Comparison of ENCODE assay signal across 17 cellular contexts in genomic region chr6:11486051-11486450, GRCh38. TPM values are rescaled to one million over a fixed set of nuclear protein-coding genes. Genes with fewer than 3 reads are reported as not detected.
DNase-seq lines count a peak whose midpoint lies in the region; ATAC-seq and TF ChIP-seq lines count a peak whose summit lies in the region.
"Had no signal": no experiment of that assay in that cellular context is flagged by ENCODE, and none has a peak within 500 bp of the region (broad histone marks: within the 10 kb centered on the region; RNA-seq: fewer than 3 reads in every experiment).

No MANE protein-coding gene starts in this region.

- no peaks in the 10 kb centered on the region for H3K9me3 Mint-ChIP-seq in immature natural killer cell
- H3K9me3 Mint-ChIP-seq: CD14-positive monocyte; CD8-positive, alpha-beta T cell; HFFc6; IgD-negative memory B cell had no signal

- H2BK120ac ChIP-seq in neuronal stem cell (ENCODE audit: low read depth, low read length), result no peak overlapping the region

- no peak for TF ChIP-seq CTCF in astrocyte of the spinal cord (IDR thresholded peaks at IDR 0.05; ENCODE audit: low read depth, low read length)
- no peak for TF ChIP-seq CTCF in osteoblast (IDR thresholded peaks at IDR 0.05; ENCODE audit: extremely low read depth, low read depth, low read length)

- no peak overlapping the region for H2AK5ac ChIP-seq in neuronal stem cell (ENCODE audit: low read depth, low read length)

- no peak overlapping the region for H3K14ac ChIP-seq in neuronal stem cell (ENCODE audit: low read length)

- in situ Hi-C loops in astrocyte of the spinal cord (cut with HindIII; ENCODE audit: low sequenced_read_pairs), result loop anchor here (25.0 kb wide), 1 partner anchor 524 kb away; no protein-coding TSS in a partner anchor

- no peak overlapping the region for H3K4ac ChIP-seq in neuronal stem cell (ENCODE audit: low read length)

- ATAC-seq in HG03159 (IDR thresholded peaks at IDR 0.05; ENCODE audit: unreplicated experiment), result no peak
- no peak for ATAC-seq in aorta (ENCODE audit: low FRiP score)
- ATAC-seq: A549; CD8-positive, alpha-beta T cell had no signal

- intact Hi-C loops in aorta (cut with DNase I), result no loop called here

- H3K9me3 ChIP-seq in neuronal stem cell (replicated peaks in 1 of 2; ENCODE audit: control insufficient read depth in 2 of 2, insufficient read depth in 1 of 2, low read depth in 1 of 2, low read length in 2 of 2), result no peaks in the 10 kb centered on the region
- no peaks in the 10 kb centered on the region for H3K9me3 ChIP-seq in osteoblast (ENCODE audit: low read depth, low read length)
- H3K9me3 ChIP-seq in aorta (ENCODE audit: control insufficient read depth, low read length), result no peaks in the 10 kb centered on the region
- H3K9me3 ChIP-seq: A549 had no signal

- no peak overlapping the region for H3K4me3 Mint-ChIP-seq in immature natural killer cell
- H3K4me3 Mint-ChIP-seq: CD14-positive monocyte; CD8-positive, alpha-beta T cell; HFFc6; IgD-negative memory B cell had no signal

- H3K79me1 ChIP-seq in neuronal stem cell (ENCODE audit: low read depth, low read length), result no peaks in the 10 kb centered on the region

- peaks cover 12 to 17% of the 10 kb centered on the region in 2 donors for H3K4me1 ChIP-seq in neuronal stem cell (ENCODE audit: control insufficient read depth in 2 of 2, insufficient read depth in 1 of 2, low read depth in 1 of 2, low read length in 2 of 2)
- no peaks in the 10 kb centered on the region for H3K4me1 ChIP-seq in osteoblast (ENCODE audit: insufficient read depth, low read length)
- H3K4me1 ChIP-seq in aorta (ENCODE audit: control insufficient read depth in 1 of 2, insufficient read depth in 2 of 2, low read length in 2 of 2), result no peaks in the 10 kb centered on the region
- H3K4me1 ChIP-seq: A549 had no signal

- no peak overlapping the region for H2BK5ac ChIP-seq in neuronal stem cell (ENCODE audit: low read length)

- H3K27me3 Mint-ChIP-seq in immature natural killer cell (ENCODE audit: low read depth in 3 of 3), result peaks cover 0 to 4% (median 2%) of the 10 kb centered on the region in 3 donors
- H3K27me3 Mint-ChIP-seq: IgD-negative memory B cell had no signal

- no peaks in the 10 kb centered on the region for H3K79me2 ChIP-seq in osteoblast (ENCODE audit: insufficient read depth, low read length)

- H4K20me1 ChIP-seq in osteoblast (ENCODE audit: insufficient read depth, low read length), result no peaks in the 10 kb centered on the region

- H3K23ac ChIP-seq in neuronal stem cell (ENCODE audit: low read depth, low read length, poor library complexity), result no peak overlapping the region

- H2BK15ac ChIP-seq in neuronal stem cell (ENCODE audit: low read length), result no peak overlapping the region

- no peaks in the 10 kb centered on the region for H3K4me1 Mint-ChIP-seq in immature natural killer cell
- H3K4me1 Mint-ChIP-seq: CD14-positive monocyte, IgD-negative memory B cell had no signal

- H3K27ac ChIP-seq in neuronal stem cell (replicated peaks; ENCODE audit: low read length), result no peak overlapping the region
- no peak overlapping the region for H3K27ac ChIP-seq in osteoblast (ENCODE audit: low read depth, low read length)
- H3K27ac ChIP-seq in aorta (ENCODE audit: low read depth in 1 of 2, low read length in 2 of 2), result no peak overlapping the region

- H3K36me3 ChIP-seq in neuronal stem cell (replicated peaks in 1 of 2; ENCODE audit: control insufficient read depth in 2 of 2, insufficient read depth in 2 of 2, low read length in 2 of 2) (no peaks in the 10 kb centered on the region), osteoblast (ENCODE audit: insufficient read depth, low read length) (no peaks in the 10 kb centered on the region), aorta (ENCODE audit: control insufficient read depth in 1 of 2, insufficient read depth in 2 of 2, low read length in 1 of 2) (no peaks in the 10 kb centered on the region)

- peak overlapping the region; percentile 65 for H2AFZ ChIP-seq in neuronal stem cell (ENCODE audit: low read length)
- no peak overlapping the region for H2AFZ ChIP-seq in osteoblast (ENCODE audit: low read length)

- no peak overlapping the region for H2BK12ac ChIP-seq in neuronal stem cell (ENCODE audit: low read length)

- no peak overlapping the region for H3K27ac Mint-ChIP-seq in immature natural killer cell
- H3K27ac Mint-ChIP-seq: CD8-positive, alpha-beta T cell; HFFc6 had no signal

- WGBS in neuronal stem cell (ENCODE audit: extremely low coverage in 2 of 2, insufficient read length in 2 of 2, insufficient replicate concordance in 1 of 2), 2 donors, result no CpG with 5 or more reads among the region's 2 CpGs
- 74 to 83% methylated on average over 2 of the region's 2 CpGs for WGBS in aorta, 2 donors

- H3K4me2 ChIP-seq in neuronal stem cell (ENCODE audit: insufficient read depth, low read length, poor library complexity, severe bottlenecking), result no peak overlapping the region
- H3K4me2 ChIP-seq in osteoblast (ENCODE audit: insufficient read depth, low read length), result no peak overlapping the region
- H3K4me2 ChIP-seq: A549 had no signal

- H3K4me3 ChIP-seq in astrocyte of the spinal cord (ENCODE audit: low read depth, low read length) (no peak overlapping the region), neuronal stem cell (ENCODE audit: low read length in 2 of 2) (no peak overlapping the region), osteoblast (ENCODE audit: insufficient read depth, low read length) (no peak overlapping the region), aorta (ENCODE audit: low read length in 2 of 2) (no peak overlapping the region)
- H3K4me3 ChIP-seq: A549 had no signal

- no peak overlapping the region for H4K8ac ChIP-seq in neuronal stem cell (ENCODE audit: low read depth, low read length)

- H3K27me3 ChIP-seq in neuronal stem cell (ENCODE audit: control insufficient read depth in 3 of 3, insufficient read depth in 3 of 3, low read depth in 1 of 3, low read length in 3 of 3) (no peaks in the 10 kb centered on the region), osteoblast (ENCODE audit: insufficient read depth, low read length) (no peaks in the 10 kb centered on the region), aorta (ENCODE audit: control insufficient read depth in 1 of 2, insufficient read depth in 2 of 2, low read length in 1 of 2) (no peaks in the 10 kb centered on the region)

- H3K36me3 Mint-ChIP-seq in immature natural killer cell, result peaks cover 0 to 3% (median 0%) of the 10 kb centered on the region in 3 donors
- H3K36me3 Mint-ChIP-seq: CD14-positive monocyte; CD8-positive, alpha-beta T cell had no signal

- no peak overlapping the region for H4K91ac ChIP-seq in neuronal stem cell (ENCODE audit: low read depth, low read length, poor library complexity)

- DNase-seq in M059J (ENCODE audit: low read depth), result peak; percentile 42
- DNase-seq in astrocyte of the spinal cord (ENCODE audit: low read depth, low spot score), result peak; percentile 28
- no peak for DNase-seq in neuronal stem cell (ENCODE audit: low spot score)
- DNase-seq in osteoblast (ENCODE audit: insufficient read length, low spot score, missing footprints), result no peak
- no peak for DNase-seq in immature natural killer cell
- DNase-seq in aorta, result no peak
- DNase-seq: CD8-positive, alpha-beta T cell; COR-L47; DMS153; DND-41; GF-D8; HCEC 1CT; HFFc6 had no signal

- no peak overlapping the region for H3K18ac ChIP-seq in neuronal stem cell (ENCODE audit: low read length)

- no peak overlapping the region for H3K9ac ChIP-seq in neuronal stem cell (ENCODE audit: low read depth, low read length, poor library complexity)

RNA-seq across cellular contexts. Expression of gene TMEM170B, which starts 51.5 kb away (rescaled TPM):
- 1.2 and 4.0 TPM in 2 replicates for total RNA-seq in M059J (2014; rRNA removed; shearing (Covaris generic))
- polyA plus RNA-seq in neuronal stem cell (2013, experiment 1 of 2), result 13.1 TPM
- 13.0 TPM for polyA plus RNA-seq in neuronal stem cell (2013, experiment 2 of 2)
- total RNA-seq in osteoblast (3.8 and 4.0 TPM in 2 replicates), aorta (1 to 10 TPM; 6.2 to 7.3 TPM)
- polyA plus RNA-seq in immature natural killer cell (under 1 TPM; 0.17 to 0.59 (median 0.36) TPM), aorta (1 to 10 TPM; 1.5 to 2.0 TPM)

Comparison
In these comparisons a context has a peak if more than half of its experiments do, and no peak if none do; other contexts are left out.
1. DNase-seq: peak in M059J (single experiment) and astrocyte of the spinal cord (single experiment); none in neuronal stem cell (single experiment), osteoblast (single experiment), immature natural killer cell (0 of 3) and aorta (0 of 2).